Comparison of ENCODE assay signal across 1 cellular context in genomic region chr1:204098683-204099082, GRCh38.
TF ChIP-seq lines count a peak whose summit lies in the region.

No MANE protein-coding gene starts in this region.

TF ChIP-seq in GM12878, 131 proteins besides CTCF, POLR2A, EP300 and RAD21:
- TF ChIP-seq SUZ12 (IDR thresholded peaks at IDR 0.05; ENCODE audit: unreplicated experiment) = no peak
- TF ChIP-seq GATAD2B (conservative IDR thresholded peaks at IDR 0.05; ENCODE audit: low read depth) = no peak
TF ChIP-seq in GM12878: peak in this region for 0.
